Comparison of ENCODE assay signal across 12 cellular contexts in the genomic region with DNA sequence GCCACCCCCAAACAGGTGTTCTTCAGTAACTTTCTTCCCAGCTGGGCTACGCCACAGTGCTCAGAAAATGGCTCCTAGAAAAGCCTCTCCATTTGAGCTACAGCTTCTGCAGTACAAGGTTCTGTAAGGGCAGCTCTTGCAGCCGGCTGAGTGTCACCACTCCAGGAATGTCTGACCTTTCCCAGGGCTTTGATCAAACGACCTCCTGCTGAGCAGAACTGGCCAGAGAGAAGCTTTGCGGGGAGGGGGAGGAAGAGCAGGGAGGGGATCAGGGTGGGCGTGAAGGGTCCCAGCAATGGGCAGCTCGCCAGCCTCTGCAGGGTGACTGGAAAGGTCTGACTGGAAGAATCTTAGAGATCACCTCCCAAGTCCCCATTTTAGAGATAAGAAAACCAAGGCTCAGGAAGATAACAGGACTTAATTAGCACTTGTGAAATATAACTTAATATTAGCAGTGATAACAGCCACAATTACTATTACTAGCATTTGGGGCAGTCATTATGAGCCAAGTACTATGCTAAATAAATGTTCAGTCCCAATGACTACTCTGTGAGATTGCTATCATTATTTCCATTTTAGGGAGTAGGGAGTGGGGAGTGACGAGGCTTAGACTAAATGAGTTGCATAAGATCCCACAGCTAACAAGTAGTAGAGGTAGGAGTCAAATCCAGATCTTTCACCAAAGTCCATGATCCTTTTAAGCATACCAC. TPM values are rescaled to one million over a fixed set of nuclear protein-coding genes. Genes with fewer than 3 reads are reported as not detected.
DNase-seq lines count a peak whose midpoint lies in the region; FAIRE-seq and TF ChIP-seq lines count a peak whose summit lies in the region.
"Had no signal": no experiment of that assay in that cellular context is flagged by ENCODE, and none has a peak within 500 bp of the region (broad histone marks: within the 10 kb centered on the region; RNA-seq: fewer than 3 reads in every experiment).

No MANE protein-coding gene starts in this region.

- H3K27ac ChIP-seq in KMS-11 = no peak overlapping the region
- H3K27ac ChIP-seq in mesodermal cell (ENCODE audit: low read depth, low read length, severe bottlenecking) = peak overlapping the region; percentile 39
- H3K27ac ChIP-seq: heart left ventricle, SK-N-MC had no signal

- H3K4me1 ChIP-seq in KMS-11 (ENCODE audit: low read depth, poor library complexity, severe bottlenecking) (peaks cover 49% of the 10 kb centered on the region), mesodermal cell (ENCODE audit: control insufficient read depth, insufficient read depth, low read length, poor library complexity, severe bottlenecking) (peaks cover 52% of the 10 kb centered on the region)

- H3K9me3 Mint-ChIP-seq in activated naive CD8-positive, alpha-beta T cell treated with anti-CD3 and anti-CD28 coated beads for 36 hours = no peaks in the 10 kb centered on the region

- 17 to 33% methylated on average over 3 to 5 of the region's 7 CpGs for WGBS in mesodermal cell (ENCODE audit: insufficient coverage in 2 of 2), 2 experiments

- no peak overlapping the region for H3K4me3 ChIP-seq in KMS-11 (IDR thresholded peaks at IDR 0.05; ENCODE audit: insufficient read depth, low read depth, low read length)
- H3K4me3 ChIP-seq in mesodermal cell (ENCODE audit: extremely low read depth, insufficient read depth, low read length, poor library complexity, severe bottlenecking) = no peak overlapping the region
- H3K4me3 ChIP-seq: heart left ventricle, SK-N-MC, skin epidermis had no signal

- no peak overlapping the region for H2AFZ ChIP-seq in KMS-11 (ENCODE audit: low read depth)

- peak overlapping the region; percentile 67 for H3K4me3 Mint-ChIP-seq in activated naive CD8-positive, alpha-beta T cell treated with anti-CD3 and anti-CD28 coated beads for 36 hours

- no peaks in the 10 kb centered on the region for H3K27me3 Mint-ChIP-seq in activated naive CD8-positive, alpha-beta T cell treated with anti-CD3 and anti-CD28 coated beads for 36 hours

- H3K9me3 ChIP-seq in mesodermal cell (ENCODE audit: control insufficient read depth, low read length) = no peaks in the 10 kb centered on the region
- H3K9me3 ChIP-seq: heart left ventricle had no signal

- H3K27ac Mint-ChIP-seq in activated naive CD8-positive, alpha-beta T cell treated with anti-CD3 and anti-CD28 coated beads for 36 hours = peak overlapping the region; percentile 96

- no peaks in the 10 kb centered on the region for H3K27me3 ChIP-seq in KMS-11 (ENCODE audit: insufficient read depth, low read depth)
- H3K27me3 ChIP-seq: heart left ventricle had no signal

- peaks cover 41% of the 10 kb centered on the region for H3K36me3 Mint-ChIP-seq in activated naive CD8-positive, alpha-beta T cell treated with anti-CD3 and anti-CD28 coated beads for 36 hours

- FAIRE-seq in frontal cortex (lab: Jason Lieb, UNC) = no peak

- peak; percentile 6 for DNase-seq in NCI-H146 (lab: John Stamatoyannopoulos, UW)
- DNase-seq in NCI-H146 treated with DMSO at 0.1 percent for 48 hours (lab: John Stamatoyannopoulos, UW; ENCODE audit: unreplicated experiment) = no peak
- DNase-seq in activated naive CD8-positive, alpha-beta T cell treated with anti-CD3 and anti-CD28 coated beads for 36 hours = no peak
- DNase-seq in frontal cortex (ENCODE audit: low spot score in 2 of 2) = no peak
- no peak for DNase-seq in SHP77 treated with DMSO at 0.1 percent for 48 hours (lab: John Stamatoyannopoulos, UW)
- no peak for DNase-seq in NCI-H2171 treated with DMSO at 0.1 percent for 48 hours (lab: John Stamatoyannopoulos, UW)
- DNase-seq: cortex of kidney had no signal

- H3K36me3 ChIP-seq in KMS-11 (ENCODE audit: insufficient read depth) = no peaks in the 10 kb centered on the region
- peaks cover 4% of the 10 kb centered on the region for H3K36me3 ChIP-seq in mesodermal cell (ENCODE audit: control insufficient read depth, insufficient read depth, low read length)
- H3K36me3 ChIP-seq: heart left ventricle had no signal

- TF ChIP-seq CTCF in KMS-11 (conservative IDR thresholded peaks at IDR 0.05; ENCODE audit: low read depth, low read length) = no peak

- H4K20me1 ChIP-seq in KMS-11 (ENCODE audit: insufficient read depth) = no peaks in the 10 kb centered on the region

- peak overlapping the region; percentile 42; the same call in 1 of the 2 replicates for H3K4me2 ChIP-seq in KMS-11

- no peaks in the 10 kb centered on the region for H3K79me2 ChIP-seq in KMS-11 (ENCODE audit: insufficient read depth, low read depth)

- H3K4me1 Mint-ChIP-seq in activated naive CD8-positive, alpha-beta T cell treated with anti-CD3 and anti-CD28 coated beads for 36 hours = peaks cover 88% of the 10 kb centered on the region

- H3K9ac ChIP-seq in KMS-11 = no peak overlapping the region

RNA-seq across cellular contexts. Expression of a gene that starts 51.1 kb away (rescaled TPM):
- total RNA-seq in activated naive CD8-positive, alpha-beta T cell treated with anti-CD3 and anti-CD28 coated beads for 36 hours = 100 to 1,000 TPM; 211 to 239 TPM
- polyA plus RNA-seq in mesodermal cell (2013, experiment 1 of 2) = 149 TPM
- 176 TPM for polyA plus RNA-seq in mesodermal cell (2013, experiment 2 of 2)
- 6.1 TPM for total RNA-seq in frontal cortex

Comparison
In these comparisons a context has a peak if more than half of its experiments do, and no peak if none do; other contexts are left out.
1. RNA of a gene that starts 51.1 kb away (total RNA-seq): 211 to 239 TPM in activated naive CD8-positive, alpha-beta T cell treated with anti-CD3 and anti-CD28 coated beads for 36 hours; 6.1 TPM in frontal cortex (single experiment); every median in the first group is over 10 times any median in the second.